19 cellular contexts compared by ENCODE assay signal in the genomic region with DNA sequence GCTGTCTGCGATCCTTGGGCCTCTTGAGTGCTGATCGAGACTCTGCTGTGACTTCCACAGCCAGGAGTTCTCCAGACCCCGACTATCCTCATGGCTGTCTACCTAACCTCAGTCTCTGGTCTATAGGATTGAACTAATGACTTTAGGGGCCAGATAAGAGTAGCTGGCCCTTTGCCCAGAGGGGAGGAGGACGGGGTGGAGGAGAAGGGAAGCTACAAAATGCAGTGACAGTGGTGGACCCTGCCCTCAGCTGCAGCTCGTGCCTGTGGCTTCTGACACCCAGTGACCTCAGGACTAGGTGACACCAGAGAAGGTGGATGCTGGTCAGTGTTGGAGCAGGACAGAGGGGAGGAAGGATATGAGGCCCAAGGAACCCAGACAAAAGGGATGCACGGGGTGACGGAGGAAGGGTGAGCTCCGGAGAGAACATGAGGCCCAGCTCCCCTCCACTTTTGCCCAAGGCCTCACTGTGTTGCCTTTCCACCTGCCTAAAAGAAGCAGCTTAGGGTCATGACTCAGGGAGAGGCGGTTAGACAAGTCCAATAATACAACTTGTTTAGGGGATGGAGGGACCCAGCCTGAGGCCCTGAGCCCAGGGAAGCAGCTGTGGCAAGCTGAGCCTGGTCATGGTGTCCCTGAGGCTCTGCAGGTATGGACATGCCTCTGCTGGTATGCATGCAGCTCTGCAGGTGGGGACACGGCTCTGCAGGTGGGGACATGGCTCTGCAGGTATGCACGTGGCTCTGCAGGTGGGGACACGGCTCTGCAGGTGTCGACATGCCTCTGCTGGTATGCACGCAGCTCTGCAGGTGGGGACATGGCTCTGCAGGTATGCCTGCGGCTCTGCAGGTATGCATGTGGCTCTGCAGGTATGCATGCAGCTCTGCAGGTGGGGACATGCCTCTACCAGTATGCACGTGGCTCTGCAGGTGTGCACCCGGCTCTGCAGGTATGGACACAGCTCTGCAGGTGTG.
DNase-seq lines count a peak whose midpoint lies in the region; ATAC-seq and TF ChIP-seq lines count a peak whose summit lies in the region.
"Had no signal": no experiment of that assay in that cellular context is flagged by ENCODE, and none has a peak within 500 bp of the region (broad histone marks: within the 10 kb centered on the region; RNA-seq: fewer than 3 reads in every experiment).

No MANE protein-coding gene starts in this region.

- no peak overlapping the region for H3K4me3 Mint-ChIP-seq in activated CD8-positive, alpha-beta memory T cell treated with anti-CD3 and anti-CD28 coated beads, Interleukin-2, amount 10 ng/mL, durations not matched to agents 7 days and 5 days
- H3K4me3 Mint-ChIP-seq: activated naive CD4-positive, alpha-beta T cell treated with anti-CD3 and anti-CD28 coated beads, Interleukin-2, amount 50 U/mL, for 24 hours; naive thymus-derived CD8-positive, alpha-beta T cell; type B pancreatic cell had no signal

- no peak for TF ChIP-seq POLR2A in erythroblast (IDR thresholded peaks at IDR 0.05; ENCODE audit: low read length)

- no peaks in the 10 kb centered on the region for H3K27me3 Mint-ChIP-seq in activated CD8-positive, alpha-beta memory T cell treated with anti-CD3 and anti-CD28 coated beads, Interleukin-2, amount 10 ng/mL, durations not matched to agents 7 days and 5 days
- H3K27me3 Mint-ChIP-seq: activated naive CD4-positive, alpha-beta T cell treated with anti-CD3 and anti-CD28 coated beads, Interleukin-2, amount 50 U/mL, for 24 hours; naive thymus-derived CD8-positive, alpha-beta T cell; type B pancreatic cell had no signal

- peaks cover 34% of the 10 kb centered on the region for H3K4me1 Mint-ChIP-seq in activated CD8-positive, alpha-beta memory T cell treated with anti-CD3 and anti-CD28 coated beads, Interleukin-2, amount 10 ng/mL, durations not matched to agents 7 days and 5 days

- H3K36me3 Mint-ChIP-seq in activated CD8-positive, alpha-beta memory T cell treated with anti-CD3 and anti-CD28 coated beads, Interleukin-2, amount 10 ng/mL, durations not matched to agents 7 days and 5 days, result peaks cover 33% of the 10 kb centered on the region

- no peak for DNase-seq in activated CD8-positive, alpha-beta memory T cell treated with anti-CD3 and anti-CD28 coated beads, Interleukin-2, amount 10 ng/mL, durations not matched to agents 7 days and 5 days
- no peak for DNase-seq in activated CD8-positive, alpha-beta memory T cell treated with anti-CD3 and anti-CD28 coated beads, Interleukin-2, amount 50 U/mL, for 4 hours
- DNase-seq in erythroblast (lab: John Stamatoyannopoulos, UW) (peak; percentile 65 to 69), posterior vena cava (ENCODE audit: low spot score) (peak; percentile 44), COR-L47 (lab: John Stamatoyannopoulos, UW) (no peak), SW 1271 (lab: John Stamatoyannopoulos, UW) (no peak)
- DNase-seq: activated CD4-positive, alpha-beta T cell treated with anti-CD3 and anti-CD28 coated beads for 1 hour; cortex of kidney; HCEC 1CT; NCI-H1417 treated with DMSO at 0.1 percent for 48 hours; NK-92 treated with Interleukin-12 subunit alpha and Interleukin-12 subunit beta, amount 100 ng/mL, for 24 hours; SHP77 had no signal

- no peaks in the 10 kb centered on the region for H3K9me3 Mint-ChIP-seq in activated CD8-positive, alpha-beta memory T cell treated with anti-CD3 and anti-CD28 coated beads, Interleukin-2, amount 10 ng/mL, durations not matched to agents 7 days and 5 days (ENCODE audit: low read depth)
- H3K9me3 Mint-ChIP-seq: activated naive CD4-positive, alpha-beta T cell treated with anti-CD3 and anti-CD28 coated beads, Interleukin-2, amount 50 U/mL, for 24 hours; naive thymus-derived CD8-positive, alpha-beta T cell; type B pancreatic cell had no signal

- H3K27ac Mint-ChIP-seq in activated CD8-positive, alpha-beta memory T cell treated with anti-CD3 and anti-CD28 coated beads, Interleukin-2, amount 10 ng/mL, durations not matched to agents 7 days and 5 days, result peak overlapping the region; percentile 13
- H3K27ac Mint-ChIP-seq: activated naive CD4-positive, alpha-beta T cell treated with anti-CD3 and anti-CD28 coated beads, Interleukin-2, amount 50 U/mL, for 24 hours had no signal

- intact Hi-C loops in posterior vena cava (cut with DNase I), result loop anchor here in 1 of 2 donors (10.0 kb wide), 1 partner anchor 395 kb away; no protein-coding TSS in a partner anchor

- peaks cover 23% of the 10 kb centered on the region for H3K36me3 ChIP-seq in KOPT-K1 (ENCODE audit: insufficient read depth, low read length)

- H3K9me3 ChIP-seq in KOPT-K1 (ENCODE audit: insufficient read depth, low read length, poor library complexity, severe bottlenecking), result no peaks in the 10 kb centered on the region
- H3K9me3 ChIP-seq: A549 had no signal

- CTCF ChIA-PET in activated CD8-positive, alpha-beta memory T cell treated with anti-CD3 and anti-CD28 coated beads, Interleukin-2, amount 10 ng/mL, durations not matched to agents 7 days and 5 days (lab: Charles Lee), result interaction anchor here (0.7 to 3.8 kb wide), 7 partner anchors 8 to 27 kb away, joined by 3 to 23 read pairs (median 4); no protein-coding TSS in a partner anchor

- ATAC-seq in activated CD8-positive, alpha-beta memory T cell treated with anti-CD3 and anti-CD28 coated beads, Interleukin-2, amount 10 ng/mL, durations not matched to agents 7 days and 5 days, result no peak
- no peak for ATAC-seq in GM18909 (IDR thresholded peaks at IDR 0.05; ENCODE audit: poor library complexity, unreplicated experiment)
- ATAC-seq: naive thymus-derived CD8-positive, alpha-beta T cell had no signal

- H3K27ac ChIP-seq in KOPT-K1 (ENCODE audit: low read depth, low read length, poor library complexity, severe bottlenecking), result peak overlapping the region; percentile 93
- H3K27ac ChIP-seq: C4-2B had no signal

Comparison
In these comparisons a context has a peak if more than half of its experiments do, and no peak if none do; other contexts are left out.
1. DNase-seq: peak in erythroblast (2 of 2) and posterior vena cava (single experiment); none in activated CD8-positive, alpha-beta memory T cell treated with anti-CD3 and anti-CD28 coated beads, Interleukin-2, amount 10 ng/mL, durations not matched to agents 7 days and 5 days (single experiment), activated CD8-positive, alpha-beta memory T cell treated with anti-CD3 and anti-CD28 coated beads, Interleukin-2, amount 50 U/mL, for 4 hours (single experiment), COR-L47 (single experiment) and SW 1271 (0 of 2).